In the genomic region with DNA sequence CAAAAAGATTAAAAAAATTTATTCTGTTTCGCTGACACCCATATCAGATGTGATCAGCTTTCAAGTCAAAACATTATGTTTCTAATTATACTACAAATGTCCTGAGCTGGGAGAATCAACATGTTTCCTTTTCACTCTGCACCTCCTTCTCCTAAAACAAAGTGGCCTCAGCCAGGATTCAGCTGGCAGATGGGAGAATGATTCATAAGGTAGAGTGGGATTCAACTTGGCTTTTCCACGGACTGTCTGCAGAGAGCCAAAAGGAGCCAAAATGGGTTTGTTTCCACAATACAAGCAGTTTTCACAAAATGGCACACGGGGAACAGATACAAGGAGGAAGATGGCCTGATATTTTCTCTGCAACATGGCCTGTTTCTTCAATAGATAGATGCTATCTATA, we compare ENCODE assay signal across 22 cellular contexts.
"Had no signal": no experiment of that assay in that cellular context is flagged by ENCODE, and none has a peak within 500 bp of the region (broad histone marks: within the 10 kb centered on the region; RNA-seq: fewer than 3 reads in every experiment).

No MANE protein-coding gene starts in this region.

- H3K9me3 Mint-ChIP-seq: endodermal cell; naive thymus-derived CD8-positive, alpha-beta T cell; neural progenitor cell had no signal

- H2AFZ ChIP-seq: hepatocyte, neural progenitor cell had no signal

- H3K4me1 ChIP-seq: right atrium auricular region, suprapubic skin, thyroid gland, upper lobe of left lung had no signal

- H3K4me3 ChIP-seq: coronary artery, hepatocyte, mucosa of descending colon, neural progenitor cell, ovary, right atrium auricular region, sigmoid colon, skin epidermis, stomach, suprapubic skin, thyroid gland, upper lobe of left lung, vagina had no signal

- DNase-seq: effector CD4-positive, alpha-beta T cell; endodermal cell; kidney glomerular epithelial cell; mammary epithelial cell; mucosa of descending colon; naive thymus-derived CD8-positive, alpha-beta T cell; nucleus accumbens; ovary; sigmoid colon; stimulated activated CD4-positive, alpha-beta T cell treated with anti-CD3 and anti-CD28 coated beads, Interleukin-2, amount 100 ng/mL, for 24 hours; stimulated activated CD4-positive, alpha-beta T cell treated with anti-CD3 and anti-CD28 coated beads, Interleukin-4, amount 100 ng/mL, for 4 hours; stimulated activated naive CD4-positive, alpha-beta T cell; stomach; thyroid gland; upper lobe of left lung had no signal

- H3K36me3 ChIP-seq: neural progenitor cell, ovary, right atrium auricular region, sigmoid colon, stomach, suprapubic skin, thyroid gland, upper lobe of left lung, vagina had no signal

- H3K79me2 ChIP-seq: hepatocyte had no signal

- H3K36me3 Mint-ChIP-seq: naive thymus-derived CD8-positive, alpha-beta T cell; neural progenitor cell had no signal

- H3K4me2 ChIP-seq: hepatocyte, neural progenitor cell had no signal

- H3K27ac ChIP-seq: coronary artery, hepatocyte, neural progenitor cell, ovary, right atrium auricular region, sigmoid colon, skin epidermis, stomach, suprapubic skin, thyroid gland, upper lobe of left lung, vagina had no signal

- H3K4me3 Mint-ChIP-seq: endodermal cell; naive thymus-derived CD8-positive, alpha-beta T cell; neural progenitor cell had no signal

- ATAC-seq: mucosa of descending colon; naive thymus-derived CD8-positive, alpha-beta T cell had no signal

- H3K9me3 ChIP-seq: mucosa of descending colon, ovary, right atrium auricular region, sigmoid colon, stomach, suprapubic skin, thyroid gland, upper lobe of left lung, vagina had no signal

- H3K27ac Mint-ChIP-seq: endodermal cell; naive thymus-derived CD8-positive, alpha-beta T cell; neural progenitor cell had no signal
